23 cellular contexts compared by ENCODE assay signal in genomic region chr6:180295-180694, GRCh38.
DNase-seq lines count a peak whose midpoint lies in the region; ATAC-seq, FAIRE-seq and TF ChIP-seq lines count a peak whose summit lies in the region.
"Had no signal": no experiment of that assay in that cellular context is flagged by ENCODE, and none has a peak within 500 bp of the region (broad histone marks: within the 10 kb centered on the region; RNA-seq: fewer than 3 reads in every experiment).

No MANE protein-coding gene starts in this region.

- H3K4me1 ChIP-seq in vagina (no peaks in the 10 kb centered on the region), gastrocnemius medialis (no peaks in the 10 kb centered on the region)
- H3K4me1 ChIP-seq: esophagus squamous epithelium had no signal

- peak; percentile 31 for DNase-seq in activated CD4-positive, alpha-beta T cell treated with anti-CD3 and anti-CD28 coated beads, Interleukin-2, amount 10 ng/mL, durations not matched to agents 7 days and 5 days
- DNase-seq in activated CD4-positive, alpha-beta T cell treated with anti-CD3 and anti-CD28 coated beads for 4 hours = no peak
- no peak for DNase-seq in GM19239 (ENCODE audit: insufficient read length, low spot score)
- DNase-seq in activated CD8-positive, alpha-beta memory T cell treated with anti-CD3 and anti-CD28 coated beads, Interleukin-2, amount 10 ng/mL, durations not matched to agents 7 days and 5 days = peak; percentile 67
- DNase-seq in sciatic nerve (ENCODE audit: low spot score) = peak; percentile 42
- no peak for DNase-seq in hippocampal formation (lab: John Stamatoyannopoulos, UW)
- DNase-seq in vagina (ENCODE audit: extremely low spot score in 2 of 2) = no peak
- no peak for DNase-seq in gastrocnemius medialis
- DNase-seq: activated CD4-positive, alpha-beta memory T cell treated with anti-CD3 and anti-CD28 coated beads, Interleukin-2, amount 10 ng/mL, durations not matched to agents 7 days and 5 days; CD4-positive, alpha-beta memory T cell; effector CD4-positive, alpha-beta T cell; esophagus squamous epithelium; glutamatergic neuron; natural killer cell; NCI-H1930; spleen; stimulated activated naive CD4-positive, alpha-beta T cell treated with Interleukin-2 at 50 U/mL for 16 hours had no signal

- peak overlapping the region; percentile 57 for H3K27ac Mint-ChIP-seq in activated CD4-positive, alpha-beta T cell treated with anti-CD3 and anti-CD28 coated beads, Interleukin-2, amount 10 ng/mL, durations not matched to agents 7 days and 5 days
- peak overlapping the region; percentile 72 for H3K27ac Mint-ChIP-seq in activated CD8-positive, alpha-beta memory T cell treated with anti-CD3 and anti-CD28 coated beads, Interleukin-2, amount 10 ng/mL, durations not matched to agents 7 days and 5 days
- H3K27ac Mint-ChIP-seq: activated CD4-positive, alpha-beta memory T cell treated with anti-CD3 and anti-CD28 coated beads, Interleukin-2, amount 10 ng/mL, durations not matched to agents 7 days and 5 days; natural killer cell; progenitor cell of endocrine pancreas had no signal

- in situ Hi-C loops in gastrocnemius medialis (cut with MboI; ENCODE audit: low sequenced_read_pairs in 4 of 4) = no loop called here

- peak; percentile 76 for FAIRE-seq in GM19239 (lab: Jason Lieb, UNC)
- FAIRE-seq: A204.1, H54, TTC549, urothelium cell line had no signal

- no peak for TF ChIP-seq CTCF in vagina (IDR thresholded peaks at IDR 0.05)
- TF ChIP-seq CTCF in gastrocnemius medialis (IDR thresholded peaks at IDR 0.05 in 4 of 5, conservative IDR thresholded peaks at IDR 0.05 in 1 of 5) = no peak

- no peaks in the 10 kb centered on the region for H3K36me3 Mint-ChIP-seq in activated CD4-positive, alpha-beta T cell treated with anti-CD3 and anti-CD28 coated beads, Interleukin-2, amount 10 ng/mL, durations not matched to agents 7 days and 5 days (ENCODE audit: low read depth)
- no peaks in the 10 kb centered on the region for H3K36me3 Mint-ChIP-seq in activated CD8-positive, alpha-beta memory T cell treated with anti-CD3 and anti-CD28 coated beads, Interleukin-2, amount 10 ng/mL, durations not matched to agents 7 days and 5 days
- H3K36me3 Mint-ChIP-seq: CD4-positive, alpha-beta memory T cell; natural killer cell had no signal

- peaks cover 15% of the 10 kb centered on the region for H3K9me3 Mint-ChIP-seq in activated CD4-positive, alpha-beta T cell treated with anti-CD3 and anti-CD28 coated beads, Interleukin-2, amount 10 ng/mL, durations not matched to agents 7 days and 5 days
- peaks cover 2% of the 10 kb centered on the region for H3K9me3 Mint-ChIP-seq in activated CD8-positive, alpha-beta memory T cell treated with anti-CD3 and anti-CD28 coated beads, Interleukin-2, amount 10 ng/mL, durations not matched to agents 7 days and 5 days (ENCODE audit: low read depth)
- H3K9me3 Mint-ChIP-seq: natural killer cell had no signal

- H3K9me3 ChIP-seq in vagina (no peaks in the 10 kb centered on the region), gastrocnemius medialis (no peaks in the 10 kb centered on the region)
- H3K9me3 ChIP-seq: esophagus squamous epithelium had no signal

- no peak overlapping the region for H3K4me3 ChIP-seq in vagina
- H3K4me3 ChIP-seq in gastrocnemius medialis = no peak overlapping the region
- H3K4me3 ChIP-seq: esophagus squamous epithelium, lung, spleen had no signal

- TF ChIP-seq POLR2A in vagina (IDR thresholded peaks at IDR 0.05) = no peak
- no peak for TF ChIP-seq POLR2A in gastrocnemius medialis (IDR thresholded peaks at IDR 0.05)

- intact Hi-C loops in sciatic nerve (cut with DNase I) = no loop called here
- intact Hi-C loops in vagina (cut with DNase I) = no loop called here
- intact Hi-C loops in gastrocnemius medialis (cut with DNase I; ENCODE audit: low total_unique reads) = no loop called here

- peak; percentile 54 for ATAC-seq in activated CD8-positive, alpha-beta memory T cell treated with anti-CD3 and anti-CD28 coated beads, Interleukin-2, amount 10 ng/mL, durations not matched to agents 7 days and 5 days
- no peak for ATAC-seq in sciatic nerve
- ATAC-seq in gastrocnemius medialis = no peak

- POLR2A ChIA-PET in activated CD4-positive, alpha-beta T cell treated with anti-CD3 and anti-CD28 coated beads, Interleukin-2, amount 10 ng/mL, durations not matched to agents 7 days and 5 days (lab: Charles Lee) = no interaction called here

- H3K27me3 ChIP-seq in vagina = no peaks in the 10 kb centered on the region
- H3K27me3 ChIP-seq in gastrocnemius medialis = no peaks in the 10 kb centered on the region

- peaks cover 30% of the 10 kb centered on the region for H3K4me1 Mint-ChIP-seq in activated CD4-positive, alpha-beta T cell treated with anti-CD3 and anti-CD28 coated beads, Interleukin-2, amount 10 ng/mL, durations not matched to agents 7 days and 5 days
- peaks cover 26% of the 10 kb centered on the region for H3K4me1 Mint-ChIP-seq in activated CD8-positive, alpha-beta memory T cell treated with anti-CD3 and anti-CD28 coated beads, Interleukin-2, amount 10 ng/mL, durations not matched to agents 7 days and 5 days

- H3K4me3 Mint-ChIP-seq in activated CD4-positive, alpha-beta T cell treated with anti-CD3 and anti-CD28 coated beads, Interleukin-2, amount 10 ng/mL, durations not matched to agents 7 days and 5 days = peak overlapping the region; percentile 28
- H3K4me3 Mint-ChIP-seq in activated CD8-positive, alpha-beta memory T cell treated with anti-CD3 and anti-CD28 coated beads, Interleukin-2, amount 10 ng/mL, durations not matched to agents 7 days and 5 days = peak overlapping the region; percentile 58
- H3K4me3 Mint-ChIP-seq: activated CD4-positive, alpha-beta memory T cell treated with anti-CD3 and anti-CD28 coated beads, Interleukin-2, amount 10 ng/mL, durations not matched to agents 7 days and 5 days; natural killer cell had no signal

- CTCF ChIA-PET in activated CD4-positive, alpha-beta T cell treated with anti-CD3 and anti-CD28 coated beads, Interleukin-2, amount 10 ng/mL, durations not matched to agents 7 days and 5 days (lab: Charles Lee) = interaction anchor here (1.7 to 2.3 kb wide), 3 partner anchors 9 to 32 kb away, joined by 6 to 12 read pairs (median 7); no protein-coding TSS in a partner anchor
- CTCF ChIA-PET in activated CD8-positive, alpha-beta memory T cell treated with anti-CD3 and anti-CD28 coated beads, Interleukin-2, amount 10 ng/mL, durations not matched to agents 7 days and 5 days (lab: Charles Lee) = interaction anchor here (1.0 to 2.2 kb wide), 8 partner anchors 9 to 211 kb away, joined by 3 to 12 read pairs (median 7); partner anchors contain the start of gene IRF4

- no peak overlapping the region for H3K27ac ChIP-seq in vagina
- H3K27ac ChIP-seq in gastrocnemius medialis = no peak overlapping the region
- H3K27ac ChIP-seq: esophagus squamous epithelium, spleen had no signal

- peaks cover 6% of the 10 kb centered on the region for H3K27me3 Mint-ChIP-seq in activated CD4-positive, alpha-beta T cell treated with anti-CD3 and anti-CD28 coated beads, Interleukin-2, amount 10 ng/mL, durations not matched to agents 7 days and 5 days
- H3K27me3 Mint-ChIP-seq in activated CD8-positive, alpha-beta memory T cell treated with anti-CD3 and anti-CD28 coated beads, Interleukin-2, amount 10 ng/mL, durations not matched to agents 7 days and 5 days = peaks cover 18% of the 10 kb centered on the region
- H3K27me3 Mint-ChIP-seq: progenitor cell of endocrine pancreas had no signal

- no peaks in the 10 kb centered on the region for H3K36me3 ChIP-seq in vagina
- H3K36me3 ChIP-seq in gastrocnemius medialis = no peaks in the 10 kb centered on the region
- H3K36me3 ChIP-seq: esophagus squamous epithelium, spleen had no signal

Comparison
In these comparisons a context has a peak if more than half of its experiments do, and no peak if none do; other contexts are left out.
1. DNase-seq: peak in activated CD4-positive, alpha-beta T cell treated with anti-CD3 and anti-CD28 coated beads, Interleukin-2, amount 10 ng/mL, durations not matched to agents 7 days and 5 days (single experiment), activated CD8-positive, alpha-beta memory T cell treated with anti-CD3 and anti-CD28 coated beads, Interleukin-2, amount 10 ng/mL, durations not matched to agents 7 days and 5 days (single experiment) and sciatic nerve (single experiment); none in activated CD4-positive, alpha-beta T cell treated with anti-CD3 and anti-CD28 coated beads for 4 hours (0 of 2), GM19239 (single experiment), hippocampal formation (0 of 2), vagina (0 of 2) and gastrocnemius medialis (0 of 2).